Comparison of ENCODE assay signal across 20 cellular contexts in genomic region chr3:127600749-127601456, GRCh38. TPM values are rescaled to one million over a fixed set of nuclear protein-coding genes. Genes with fewer than 3 reads are reported as not detected.
DNase-seq lines count a peak whose midpoint lies in the region; ATAC-seq and TF ChIP-seq lines count a peak whose summit lies in the region.
"Had no signal": no experiment of that assay in that cellular context is flagged by ENCODE, and none has a peak within 500 bp of the region (broad histone marks: within the 10 kb centered on the region; RNA-seq: fewer than 3 reads in every experiment).

No MANE protein-coding gene starts in this region.

- H3K27ac Mint-ChIP-seq in activated CD8-positive, alpha-beta memory T cell treated with anti-CD3 and anti-CD28 coated beads, Interleukin-2, amount 10 ng/mL, durations not matched to agents 7 days and 5 days, result peak overlapping the region; percentile 44
- no peak overlapping the region for H3K27ac Mint-ChIP-seq in activated T-helper 1 cell treated with anti-CD3 and anti-CD28 coated beads, Interleukin-12 subunit alpha, Interleukin-12 subunit beta, Interleukin-2, Interleukin-4 antibody, amounts not matched to agents 30 ng/mL and 10 ng/mL and 1 ng/mL, durations not matched to agents 14 hours and 24 hours and 36 hours
- no peak overlapping the region for H3K27ac Mint-ChIP-seq in nephron progenitor cell

- no peak for TF ChIP-seq CTCF in HL-60 (IDR thresholded peaks at IDR 0.05; ENCODE audit: insufficient read depth, low read length)
- no peak for TF ChIP-seq CTCF in nephron progenitor cell (IDR thresholded peaks at IDR 0.05)
- TF ChIP-seq CTCF in GM13977 (IDR thresholded peaks at IDR 0.05; ENCODE audit: extremely low read depth, insufficient read depth, missing control alignments), result no peak

- H3K4me3 ChIP-seq in HL-60 (replicated peaks; ENCODE audit: insufficient read depth, low read length), result peak overlapping the region; percentile 62
- H3K4me3 ChIP-seq: cardiac muscle cell had no signal

- no peak for DNase-seq in activated CD8-positive, alpha-beta memory T cell treated with anti-CD3 and anti-CD28 coated beads, Interleukin-2, amount 10 ng/mL, durations not matched to agents 7 days and 5 days
- DNase-seq in activated CD8-positive, alpha-beta memory T cell treated with anti-CD3 and anti-CD28 coated beads, Interleukin-2, amount 50 U/mL, for 48 hours, result no peak
- DNase-seq in HL-60 (ENCODE audit: low read depth in 1 of 2, low spot score in 1 of 2) (no peak), nephron progenitor cell (no peak), anterior cingulate cortex (lab: John Stamatoyannopoulos, UW) (no peak), GM13977 (ENCODE audit: low spot score) (no peak), Right ventricle myocardium superior (no peak)
- DNase-seq in activated T-helper 1 cell treated with anti-CD3 and anti-CD28 coated beads, Interleukin-12 subunit alpha, Interleukin-12 subunit beta, Interleukin-2, Interleukin-4 antibody, amounts not matched to agents 30 ng/mL and 10 ng/mL and 1 ng/mL, durations not matched to agents 14 hours and 24 hours and 36 hours (ENCODE audit: low spot score), result no peak
- DNase-seq: ACHN; activated gamma-delta T cell treated with Interleukin-2 at 50 U/mL for 16 hours; COR-L47; foreskin fibroblast; GDM1; left ventricle myocardium superior; naive B cell; NCI-H2029; NCI-H526 treated with DMSO at 0.1 percent for 48 hours; right cardiac atrium; stimulated activated CD4-positive, alpha-beta T cell treated with anti-CD3 and anti-CD28 coated beads, Interleukin-2, amount 100 ng/mL, for 24 hours had no signal

- in situ Hi-C loops in GM13977 (cut with MboI; ENCODE audit: low pct_unique_long_range_greater_than_20kb, low sequenced_read_pairs, unreplicated experiment), result no loop called here

- no peak for ATAC-seq in activated CD8-positive, alpha-beta memory T cell treated with anti-CD3 and anti-CD28 coated beads, Interleukin-2, amount 10 ng/mL, durations not matched to agents 7 days and 5 days
- ATAC-seq in Right ventricle myocardium superior (ENCODE audit: poor library complexity), result no peak
- ATAC-seq: left ventricle myocardium superior, right cardiac atrium had no signal

- H3K4me1 Mint-ChIP-seq in activated CD8-positive, alpha-beta memory T cell treated with anti-CD3 and anti-CD28 coated beads, Interleukin-2, amount 10 ng/mL, durations not matched to agents 7 days and 5 days, result peaks cover 63% of the 10 kb centered on the region
- H3K4me1 Mint-ChIP-seq in activated T-helper 1 cell treated with anti-CD3 and anti-CD28 coated beads, Interleukin-12 subunit alpha, Interleukin-12 subunit beta, Interleukin-2, Interleukin-4 antibody, amounts not matched to agents 30 ng/mL and 10 ng/mL and 1 ng/mL, durations not matched to agents 14 hours and 24 hours and 36 hours (ENCODE audit: low read depth), result peaks cover 49% of the 10 kb centered on the region
- H3K4me1 Mint-ChIP-seq in nephron progenitor cell, result peaks cover 53% of the 10 kb centered on the region

- peaks cover 60% of the 10 kb centered on the region for H3K36me3 Mint-ChIP-seq in activated CD8-positive, alpha-beta memory T cell treated with anti-CD3 and anti-CD28 coated beads, Interleukin-2, amount 10 ng/mL, durations not matched to agents 7 days and 5 days
- H3K36me3 Mint-ChIP-seq in activated T-helper 1 cell treated with anti-CD3 and anti-CD28 coated beads, Interleukin-12 subunit alpha, Interleukin-12 subunit beta, Interleukin-2, Interleukin-4 antibody, amounts not matched to agents 30 ng/mL and 10 ng/mL and 1 ng/mL, durations not matched to agents 14 hours and 24 hours and 36 hours (ENCODE audit: low read depth), result peaks cover 38% of the 10 kb centered on the region
- peaks cover 57% of the 10 kb centered on the region for H3K36me3 Mint-ChIP-seq in nephron progenitor cell (ENCODE audit: low read depth)

- H3K9me3 Mint-ChIP-seq in activated CD8-positive, alpha-beta memory T cell treated with anti-CD3 and anti-CD28 coated beads, Interleukin-2, amount 10 ng/mL, durations not matched to agents 7 days and 5 days (ENCODE audit: low read depth), result no peaks in the 10 kb centered on the region
- no peaks in the 10 kb centered on the region for H3K9me3 Mint-ChIP-seq in activated T-helper 1 cell treated with anti-CD3 and anti-CD28 coated beads, Interleukin-12 subunit alpha, Interleukin-12 subunit beta, Interleukin-2, Interleukin-4 antibody, amounts not matched to agents 30 ng/mL and 10 ng/mL and 1 ng/mL, durations not matched to agents 14 hours and 24 hours and 36 hours
- no peaks in the 10 kb centered on the region for H3K9me3 Mint-ChIP-seq in nephron progenitor cell
- H3K9me3 Mint-ChIP-seq: naive B cell had no signal

- H3K27me3 ChIP-seq in HL-60 (ENCODE audit: insufficient read depth, poor library complexity, severe bottlenecking), result no peaks in the 10 kb centered on the region
- H3K27me3 ChIP-seq: cardiac muscle cell had no signal

- H3K27me3 Mint-ChIP-seq in activated CD8-positive, alpha-beta memory T cell treated with anti-CD3 and anti-CD28 coated beads, Interleukin-2, amount 10 ng/mL, durations not matched to agents 7 days and 5 days, result no peaks in the 10 kb centered on the region
- no peaks in the 10 kb centered on the region for H3K27me3 Mint-ChIP-seq in activated T-helper 1 cell treated with anti-CD3 and anti-CD28 coated beads, Interleukin-12 subunit alpha, Interleukin-12 subunit beta, Interleukin-2, Interleukin-4 antibody, amounts not matched to agents 30 ng/mL and 10 ng/mL and 1 ng/mL, durations not matched to agents 14 hours and 24 hours and 36 hours (ENCODE audit: insufficient read depth)
- no peaks in the 10 kb centered on the region for H3K27me3 Mint-ChIP-seq in nephron progenitor cell (ENCODE audit: low read depth, poor library complexity)
- H3K27me3 Mint-ChIP-seq: naive B cell had no signal

- H3K27ac ChIP-seq in HL-60 (replicated peaks), result peak overlapping the region; percentile 31; the same call in 1 of the 2 replicates
- H3K27ac ChIP-seq: cardiac muscle cell had no signal

- CTCF ChIA-PET in activated CD8-positive, alpha-beta memory T cell treated with anti-CD3 and anti-CD28 coated beads, Interleukin-2, amount 10 ng/mL, durations not matched to agents 7 days and 5 days (lab: Charles Lee), result interaction anchor here (1.6 kb wide), 1 partner anchor 26 kb away, joined by 6 read pairs; no protein-coding TSS in a partner anchor

- peak overlapping the region; percentile 54 for H3K4me3 Mint-ChIP-seq in activated CD8-positive, alpha-beta memory T cell treated with anti-CD3 and anti-CD28 coated beads, Interleukin-2, amount 10 ng/mL, durations not matched to agents 7 days and 5 days
- peak overlapping the region; percentile 64 for H3K4me3 Mint-ChIP-seq in activated T-helper 1 cell treated with anti-CD3 and anti-CD28 coated beads, Interleukin-12 subunit alpha, Interleukin-12 subunit beta, Interleukin-2, Interleukin-4 antibody, amounts not matched to agents 30 ng/mL and 10 ng/mL and 1 ng/mL, durations not matched to agents 14 hours and 24 hours and 36 hours
- H3K4me3 Mint-ChIP-seq in nephron progenitor cell, result peak overlapping the region; percentile 90

- intact Hi-C loops in activated T-helper 1 cell treated with anti-CD3 and anti-CD28 coated beads, Interleukin-12 subunit alpha, Interleukin-12 subunit beta, Interleukin-2, Interleukin-4 antibody, amounts not matched to agents 30 ng/mL and 10 ng/mL and 1 ng/mL, durations not matched to agents 14 hours and 24 hours and 36 hours (cut with micrococcal nuclease), result no loop called here
- intact Hi-C loops in Right ventricle myocardium superior (cut with DNase I), result no loop called here

RNA-seq across cellular contexts. Expression of gene MCM2, which starts 2.7 kb away (rescaled TPM):
- total RNA-seq in activated CD8-positive, alpha-beta memory T cell treated with anti-CD3 and anti-CD28 coated beads, Interleukin-2, amount 10 ng/mL, durations not matched to agents 7 days and 5 days, result 100 to 1,000 TPM; 183 to 227 TPM
- 214 and 229 TPM in 2 replicates for total RNA-seq in activated T-helper 1 cell treated with anti-CD3 and anti-CD28 coated beads, Interleukin-12 subunit alpha, Interleukin-12 subunit beta, Interleukin-2, Interleukin-4 antibody, amounts not matched to agents 30 ng/mL and 10 ng/mL and 1 ng/mL, durations not matched to agents 14 hours and 24 hours and 36 hours
- 6.5 TPM for total RNA-seq in Right ventricle myocardium superior

RNA-seq across cellular contexts. Expression of gene TPRA1, which starts 10.4 kb away (rescaled TPM):
- total RNA-seq in activated CD8-positive, alpha-beta memory T cell treated with anti-CD3 and anti-CD28 coated beads, Interleukin-2, amount 10 ng/mL, durations not matched to agents 7 days and 5 days, result 10 to 100 TPM; 32.8 to 34.5 TPM
- total RNA-seq in activated T-helper 1 cell treated with anti-CD3 and anti-CD28 coated beads, Interleukin-12 subunit alpha, Interleukin-12 subunit beta, Interleukin-2, Interleukin-4 antibody, amounts not matched to agents 30 ng/mL and 10 ng/mL and 1 ng/mL, durations not matched to agents 14 hours and 24 hours and 36 hours, result 37.2 and 41.3 TPM in 2 replicates
- total RNA-seq in Right ventricle myocardium superior, result 17.8 TPM

RNA-seq across cellular contexts. Expression of gene PODXL2, which starts 28.1 kb away (rescaled TPM):
- 1 to 10 TPM; 1.4 to 2.2 TPM for total RNA-seq in activated CD8-positive, alpha-beta memory T cell treated with anti-CD3 and anti-CD28 coated beads, Interleukin-2, amount 10 ng/mL, durations not matched to agents 7 days and 5 days
- 9.7 and 10.3 TPM in 2 replicates for total RNA-seq in activated T-helper 1 cell treated with anti-CD3 and anti-CD28 coated beads, Interleukin-12 subunit alpha, Interleukin-12 subunit beta, Interleukin-2, Interleukin-4 antibody, amounts not matched to agents 30 ng/mL and 10 ng/mL and 1 ng/mL, durations not matched to agents 14 hours and 24 hours and 36 hours
- total RNA-seq in Right ventricle myocardium superior, result 0.94 TPM

Comparison
In these comparisons a context has a peak if more than half of its experiments do, and no peak if none do; other contexts are left out.
1. RNA of gene MCM2, which starts 2.7 kb away (total RNA-seq): 183 to 227 TPM in activated CD8-positive, alpha-beta memory T cell treated with anti-CD3 and anti-CD28 coated beads, Interleukin-2, amount 10 ng/mL, durations not matched to agents 7 days and 5 days and 214 to 229 TPM in activated T-helper 1 cell treated with anti-CD3 and anti-CD28 coated beads, Interleukin-12 subunit alpha, Interleukin-12 subunit beta, Interleukin-2, Interleukin-4 antibody, amounts not matched to agents 30 ng/mL and 10 ng/mL and 1 ng/mL, durations not matched to agents 14 hours and 24 hours and 36 hours; 6.5 TPM in Right ventricle myocardium superior (single experiment); every median in the first group is over 10 times any median in the second.
2. Peak in every context shown above with its lines, with median percentiles within 50 percentile points of each other: H3K4me3 Mint-ChIP-seq.